In the genomic region with DNA sequence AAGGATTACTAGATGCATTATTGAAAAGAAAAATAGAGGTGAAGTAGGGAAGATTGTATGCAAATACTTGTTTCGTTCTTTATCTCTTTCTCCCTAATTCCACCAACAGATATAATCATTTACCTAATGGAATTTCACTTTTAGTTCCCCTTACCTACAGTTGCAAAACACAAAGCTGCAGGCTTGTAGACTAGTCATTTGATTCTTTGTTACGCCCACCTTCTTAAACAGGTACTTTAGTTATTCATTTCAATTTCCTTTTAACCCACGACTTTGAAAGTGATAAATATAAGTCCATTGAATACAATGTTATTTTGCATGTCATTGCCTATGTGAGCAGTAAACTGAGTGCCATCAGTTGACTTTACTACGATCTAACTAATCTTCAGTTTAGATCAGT, we compare ENCODE assay signal across 13 cellular contexts. TPM values are rescaled to one million over a fixed set of nuclear protein-coding genes. Genes with fewer than 3 reads are reported as not detected.
DNase-seq lines count a peak whose midpoint lies in the region; ATAC-seq lines count a peak whose summit lies in the region.
"Had no signal": no experiment of that assay in that cellular context is flagged by ENCODE, and none has a peak within 500 bp of the region (broad histone marks: within the 10 kb centered on the region; RNA-seq: fewer than 3 reads in every experiment).

No MANE protein-coding gene starts in this region.

- peak overlapping the region; percentile 12 for H3K27ac Mint-ChIP-seq in activated T-helper 2 cell treated with anti-CD3 and anti-CD28 coated beads, Interferon-gamma antibody, Interleukin-2, Interleukin-4, amounts not matched to agents 10 μg/mL and 5 μg/mL and 100 μg/mL, durations not matched to agents 14 hours and 24 hours and 36 hours

- H3K9me3 Mint-ChIP-seq in activated T-helper 2 cell treated with anti-CD3 and anti-CD28 coated beads, Interferon-gamma antibody, Interleukin-2, Interleukin-4, amounts not matched to agents 10 μg/mL and 5 μg/mL and 100 μg/mL, durations not matched to agents 14 hours and 24 hours and 36 hours = peaks cover 15% of the 10 kb centered on the region

- H3K4me1 Mint-ChIP-seq in activated T-helper 2 cell treated with anti-CD3 and anti-CD28 coated beads, Interferon-gamma antibody, Interleukin-2, Interleukin-4, amounts not matched to agents 10 μg/mL and 5 μg/mL and 100 μg/mL, durations not matched to agents 14 hours and 24 hours and 36 hours (ENCODE audit: low read depth) = peaks cover 27% of the 10 kb centered on the region

- H3K36me3 Mint-ChIP-seq in activated T-helper 2 cell treated with anti-CD3 and anti-CD28 coated beads, Interferon-gamma antibody, Interleukin-2, Interleukin-4, amounts not matched to agents 10 μg/mL and 5 μg/mL and 100 μg/mL, durations not matched to agents 14 hours and 24 hours and 36 hours (ENCODE audit: low read depth) = peaks cover 25% of the 10 kb centered on the region

- H3K4me3 Mint-ChIP-seq in activated T-helper 2 cell treated with anti-CD3 and anti-CD28 coated beads, Interferon-gamma antibody, Interleukin-2, Interleukin-4, amounts not matched to agents 10 μg/mL and 5 μg/mL and 100 μg/mL, durations not matched to agents 14 hours and 24 hours and 36 hours (ENCODE audit: low read depth) = no peak overlapping the region

- H3K27me3 Mint-ChIP-seq in activated T-helper 2 cell treated with anti-CD3 and anti-CD28 coated beads, Interferon-gamma antibody, Interleukin-2, Interleukin-4, amounts not matched to agents 10 μg/mL and 5 μg/mL and 100 μg/mL, durations not matched to agents 14 hours and 24 hours and 36 hours (ENCODE audit: low read depth) = peaks cover 13% of the 10 kb centered on the region

- DNase-seq in activated T-helper 2 cell treated with anti-CD3 and anti-CD28 coated beads, Interferon-gamma antibody, Interleukin-2, Interleukin-4, amounts not matched to agents 10 μg/mL and 5 μg/mL and 100 μg/mL, durations not matched to agents 14 hours and 24 hours and 36 hours (ENCODE audit: low spot score) = no peak
- no peak for DNase-seq in NCI-H1092 (lab: John Stamatoyannopoulos, UW)
- DNase-seq in stimulated activated CD4-positive, alpha-beta T cell treated with anti-CD3 and anti-CD28 coated beads, Interleukin-4, amount 100 ng/mL, for 24 hours = no peak
- DNase-seq in DMS53 (lab: John Stamatoyannopoulos, UW) = no peak
- DNase-seq: activated effector memory CD4-positive, alpha-beta T cell treated with anti-CD3 and anti-CD28 coated beads, Interleukin-2, amount 50 U/mL, for 16 hours; glutamatergic neuron; left cardiac atrium; NCI-H1930; retina had no signal

- intact Hi-C loops in activated T-helper 2 cell treated with anti-CD3 and anti-CD28 coated beads, Interferon-gamma antibody, Interleukin-2, Interleukin-4, amounts not matched to agents 10 μg/mL and 5 μg/mL and 100 μg/mL, durations not matched to agents 14 hours and 24 hours and 36 hours (cut with micrococcal nuclease) = no loop called here

- ATAC-seq in GM18909 (IDR thresholded peaks at IDR 0.05; ENCODE audit: poor library complexity, unreplicated experiment) (peak; percentile 86), GM21447 (IDR thresholded peaks at IDR 0.05; ENCODE audit: unreplicated experiment) (peak; percentile 89), HG03039 (IDR thresholded peaks at IDR 0.05; ENCODE audit: unreplicated experiment) (peak; percentile 70)
- ATAC-seq: HCT116, left cardiac atrium had no signal

RNA-seq across cellular contexts. Expression of gene HRH4, which starts 3.9 kb away (rescaled TPM):
- 0.16 and 0.21 TPM in 2 replicates for total RNA-seq in activated T-helper 2 cell treated with anti-CD3 and anti-CD28 coated beads, Interferon-gamma antibody, Interleukin-2, Interleukin-4, amounts not matched to agents 10 μg/mL and 5 μg/mL and 100 μg/mL, durations not matched to agents 14 hours and 24 hours and 36 hours
- total RNA-seq: left cardiac atrium had no signal

RNA-seq across cellular contexts. Expression of gene IMPACT, which starts 30.1 kb away (rescaled TPM):
- total RNA-seq in activated T-helper 2 cell treated with anti-CD3 and anti-CD28 coated beads, Interferon-gamma antibody, Interleukin-2, Interleukin-4, amounts not matched to agents 10 μg/mL and 5 μg/mL and 100 μg/mL, durations not matched to agents 14 hours and 24 hours and 36 hours = 4.5 and 6.2 TPM in 2 replicates

RNA-seq across cellular contexts. Expression of gene OSBPL1A, which starts 58.9 kb away (rescaled TPM):
- 0.39 and 0.98 TPM in 2 replicates for total RNA-seq in activated T-helper 2 cell treated with anti-CD3 and anti-CD28 coated beads, Interferon-gamma antibody, Interleukin-2, Interleukin-4, amounts not matched to agents 10 μg/mL and 5 μg/mL and 100 μg/mL, durations not matched to agents 14 hours and 24 hours and 36 hours
